Comparison of ENCODE assay signal across 25 cellular contexts in genomic region chr11:111155021-111155420, GRCh38.
DNase-seq lines count a peak whose midpoint lies in the region; TF ChIP-seq lines count a peak whose summit lies in the region.
"Had no signal": no experiment of that assay in that cellular context is flagged by ENCODE, and none has a peak within 500 bp of the region (broad histone marks: within the 10 kb centered on the region; RNA-seq: fewer than 3 reads in every experiment).

No MANE protein-coding gene starts in this region.

- H3K4me3 Mint-ChIP-seq in mesothelial cell of epicardium = no peak overlapping the region
- H3K4me3 Mint-ChIP-seq: CD14-positive monocyte had no signal

- no peak for TF ChIP-seq CTCF in fibroblast of mammary gland (conservative IDR thresholded peaks at IDR 0.05; ENCODE audit: control insufficient read depth, insufficient read depth, low read depth, low read length)
- no peak for TF ChIP-seq CTCF in mesothelial cell of epicardium (IDR thresholded peaks at IDR 0.05; ENCODE audit: unreplicated experiment)

- DNase-seq in GM23248 (peak; percentile 32), adipocyte (ENCODE audit: low read depth) (peak; percentile 16), fibroblast of mammary gland (ENCODE audit: low read depth) (peak; percentile 76), mesenchymal stem cell (peak; percentile 6), mesothelial cell of epicardium (ENCODE audit: low spot score in 2 of 2, unreplicated experiment in 2 of 2) (no peak), mesenteric fat pad (ENCODE audit: low spot score) (no peak), EL (no peak)
- DNase-seq: 8988T, ACHN, BE2C, Calu3, DMS79 treated with DMSO at 0.1 percent for 48 hours, Karpas-422, MV-4-11, NCI-H1105, NCI-H1436 treated with DMSO at 0.1 percent for 48 hours, NCI-H187 treated with DMSO at 0.1 percent for 48 hours, NCI-H2171 treated with DMSO at 0.1 percent for 48 hours, NCI-H345, NCI-H524, NCI-H774, SIG-M5 had no signal

- H4K20me1 ChIP-seq in GM23248 (ENCODE audit: insufficient read depth) = no peaks in the 10 kb centered on the region

- H3K36me3 Mint-ChIP-seq in mesothelial cell of epicardium = no peaks in the 10 kb centered on the region
- H3K36me3 Mint-ChIP-seq: CD14-positive monocyte had no signal

- no peaks in the 10 kb centered on the region for H3K4me1 ChIP-seq in GM23248 (ENCODE audit: insufficient read depth)
- H3K4me1 ChIP-seq in adipocyte (ENCODE audit: control insufficient read depth, insufficient read depth, low read length) = peaks cover 2% of the 10 kb centered on the region
- no peaks in the 10 kb centered on the region for H3K4me1 ChIP-seq in mesenchymal stem cell (ENCODE audit: control insufficient read depth, insufficient read depth, low read depth, low read length)
- H3K4me1 ChIP-seq: BE2C had no signal

- H3K4me2 ChIP-seq in GM23248 (ENCODE audit: unreplicated experiment) (no peak overlapping the region), mesenchymal stem cell (ENCODE audit: low read length, poor library complexity, severe bottlenecking) (no peak overlapping the region)

- no peak overlapping the region for H3K23ac ChIP-seq in mesenchymal stem cell (ENCODE audit: low read length in 2 of 2)

- no peaks in the 10 kb centered on the region for H3K27me3 ChIP-seq in GM23248 (replicated peaks; ENCODE audit: insufficient read depth)
- no peaks in the 10 kb centered on the region for H3K27me3 ChIP-seq in adipocyte (replicated peaks; ENCODE audit: control insufficient read depth, insufficient read depth, low read length)
- no peaks in the 10 kb centered on the region for H3K27me3 ChIP-seq in mesenchymal stem cell (ENCODE audit: control insufficient read depth in 1 of 2, insufficient read depth in 1 of 2, low read length in 2 of 2)
- H3K27me3 ChIP-seq: BE2C had no signal

- no peak overlapping the region for H2AK5ac ChIP-seq in mesenchymal stem cell (ENCODE audit: low read length, severe bottlenecking)

- no peak overlapping the region for H3K14ac ChIP-seq in mesenchymal stem cell (ENCODE audit: low read length in 2 of 2)

- in situ Hi-C loops in GM23248 (cut with MboI) = no loop called here

- H3K27ac ChIP-seq in GM23248 = no peak overlapping the region
- H3K27ac ChIP-seq in mesenchymal stem cell (ENCODE audit: low read length, poor library complexity, severe bottlenecking) = no peak overlapping the region
- H3K27ac ChIP-seq: HL-60, SK-N-MC had no signal

- no peak overlapping the region for H3K27ac Mint-ChIP-seq in mesothelial cell of epicardium
- H3K27ac Mint-ChIP-seq: CD14-positive monocyte had no signal

- no peaks in the 10 kb centered on the region for H3K79me2 ChIP-seq in GM23248 (ENCODE audit: insufficient read depth)

- no peak overlapping the region for H3K18ac ChIP-seq in mesenchymal stem cell (ENCODE audit: low read depth in 1 of 2, low read length in 2 of 2)

- no peak overlapping the region for H2BK12ac ChIP-seq in mesenchymal stem cell (ENCODE audit: low read length in 2 of 2)

- no peak overlapping the region for H2BK15ac ChIP-seq in mesenchymal stem cell (ENCODE audit: low read depth, poor library complexity, severe bottlenecking)

- WGBS in GM23248 (ENCODE audit: low coverage in 1 of 2, low lambda C conversion rate in 2 of 2, missing lambda C conversion rate in 2 of 2), 2 experiments = 64 to 66% methylated on average over 2 of the region's 2 CpGs
- WGBS in mesenchymal stem cell = 69% methylated on average over 2 of the region's 2 CpGs

- H3K4ac ChIP-seq in mesenchymal stem cell (ENCODE audit: low read depth in 1 of 2, low read length in 2 of 2) = no peak overlapping the region

- H3K36me3 ChIP-seq in GM23248 (ENCODE audit: low read depth) (no peaks in the 10 kb centered on the region), adipocyte (ENCODE audit: control insufficient read depth, insufficient read depth, low read length, severe bottlenecking) (no peaks in the 10 kb centered on the region), mesenchymal stem cell (ENCODE audit: control insufficient read depth in 1 of 2, insufficient read depth in 2 of 2, low read depth in 1 of 2, low read length in 2 of 2) (no peaks in the 10 kb centered on the region)
- H3K36me3 ChIP-seq: BE2C had no signal

- H2BK5ac ChIP-seq in mesenchymal stem cell (ENCODE audit: low read depth, low read length, poor library complexity, severe bottlenecking) = no peak overlapping the region

- H3K79me1 ChIP-seq in mesenchymal stem cell (replicated peaks; ENCODE audit: low read length, poor library complexity, severe bottlenecking) = no peaks in the 10 kb centered on the region

- H2AFZ ChIP-seq in GM23248 = no peak overlapping the region
- no peak overlapping the region for H2AFZ ChIP-seq in mesenchymal stem cell (ENCODE audit: low read depth, low read length)

- H3K4me3 ChIP-seq in GM23248 (no peak overlapping the region), adipocyte (ENCODE audit: low read length) (no peak overlapping the region), fibroblast of mammary gland (ENCODE audit: control insufficient read depth, low read depth, low read length) (no peak overlapping the region), mesenchymal stem cell (ENCODE audit: insufficient read depth in 1 of 2, low read depth in 1 of 2, low read length in 2 of 2) (no peak overlapping the region)
- H3K4me3 ChIP-seq: SK-N-MC had no signal

- no peak overlapping the region for H3K9ac ChIP-seq in GM23248
- no peak overlapping the region for H3K9ac ChIP-seq in adipocyte (ENCODE audit: low read length)
- peak overlapping the region; percentile 5 for H3K9ac ChIP-seq in mesenchymal stem cell (ENCODE audit: low read length)

- no peak overlapping the region for H4K91ac ChIP-seq in mesenchymal stem cell (ENCODE audit: low read length)

- no peaks in the 10 kb centered on the region for H3K9me2 ChIP-seq in GM23248 (ENCODE audit: insufficient read depth)

- H3K4me1 Mint-ChIP-seq in mesothelial cell of epicardium = no peaks in the 10 kb centered on the region
- H3K4me1 Mint-ChIP-seq: CD14-positive monocyte had no signal

- no peak overlapping the region for H2BK120ac ChIP-seq in mesenchymal stem cell (ENCODE audit: low read depth, low read length)

- no peak overlapping the region for H4K8ac ChIP-seq in mesenchymal stem cell (ENCODE audit: low read length)

- 0 out of 2 replicates have a peak, but pooled peaks cover 4% of the 10 kb centered on the region for H3F3A ChIP-seq in GM23248 (ENCODE audit: insufficient read depth)

- H3K9me3 ChIP-seq in GM23248 (ENCODE audit: low read depth) (no peaks in the 10 kb centered on the region), adipocyte (ENCODE audit: control insufficient read depth, low read length) (no peaks in the 10 kb centered on the region), mesenchymal stem cell (ENCODE audit: control insufficient read depth, low read length) (no peaks in the 10 kb centered on the region)
- H3K9me3 ChIP-seq: BE2C had no signal

- H3K9me3 Mint-ChIP-seq in mesothelial cell of epicardium = no peaks in the 10 kb centered on the region
- H3K9me3 Mint-ChIP-seq: CD14-positive monocyte had no signal

- peaks cover 29% of the 10 kb centered on the region for H3K27me3 Mint-ChIP-seq in mesothelial cell of epicardium (ENCODE audit: low read depth)

Comparison
In these comparisons a context has a peak if more than half of its experiments do, and no peak if none do; other contexts are left out.
1. DNase-seq: peak in GM23248 (single experiment), adipocyte (single experiment), fibroblast of mammary gland (single experiment) and mesenchymal stem cell (single experiment); none in mesothelial cell of epicardium (0 of 2), mesenteric fat pad (single experiment) and EL (single experiment).